Comparison of ENCODE assay signal across 9 cellular contexts in the genomic region with DNA sequence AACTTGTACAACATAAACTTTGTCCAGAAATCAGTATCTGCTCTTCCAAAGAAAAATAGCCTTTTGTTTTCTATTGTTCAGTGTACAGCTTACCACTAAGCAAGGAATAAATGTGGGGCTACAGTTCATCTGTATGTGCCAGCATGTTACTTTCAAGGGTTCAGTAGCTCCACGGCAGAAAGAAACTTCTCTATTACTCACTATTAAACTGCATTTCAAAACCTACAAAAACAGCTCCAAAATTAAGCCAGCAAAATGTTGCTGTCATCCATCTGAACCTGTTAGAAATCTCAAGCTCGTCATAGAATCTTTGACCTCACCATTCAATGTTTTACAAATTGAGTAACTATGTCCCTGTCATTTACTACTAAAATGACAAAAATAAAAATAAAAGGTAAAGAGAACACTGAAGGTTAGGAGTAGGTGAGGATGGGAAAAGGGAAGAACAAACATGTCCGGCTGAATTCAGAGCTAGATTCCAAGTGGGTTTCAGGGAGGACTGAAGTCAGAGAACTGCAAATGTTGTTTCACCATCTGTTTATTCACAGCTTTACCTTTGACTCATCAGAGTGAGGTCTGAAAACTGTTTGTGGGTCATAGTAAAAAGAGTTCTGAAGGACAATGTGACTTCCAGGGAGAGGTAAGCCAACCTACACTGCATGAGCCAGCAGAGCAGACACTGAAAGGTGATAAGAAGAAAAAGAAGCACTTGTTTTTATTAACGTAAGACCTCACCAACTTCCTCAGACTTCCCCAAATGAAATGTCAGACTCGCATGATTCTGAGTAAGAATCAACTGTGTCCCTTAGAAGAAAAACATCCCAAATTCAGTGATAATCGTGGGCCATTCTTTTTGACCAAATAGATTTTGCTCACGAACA.
DNase-seq lines count a peak whose midpoint lies in the region; ATAC-seq and TF ChIP-seq lines count a peak whose summit lies in the region.
"Had no signal": no experiment of that assay in that cellular context is flagged by ENCODE, and none has a peak within 500 bp of the region (broad histone marks: within the 10 kb centered on the region; RNA-seq: fewer than 3 reads in every experiment).

No MANE protein-coding gene starts in this region.

- TF ChIP-seq POLR2A in esophagus squamous epithelium (IDR thresholded peaks at IDR 0.05) (no peak), spleen (IDR thresholded peaks at IDR 0.05) (no peak)

- intact Hi-C loops in esophagus squamous epithelium (cut with DNase I) (no loop called here), spleen (cut with DNase I; ENCODE audit: low total_unique reads) (no loop called here), Calu3 (cut with micrococcal nuclease; ENCODE audit: unreplicated experiment) (no loop called here)

- POLR2A ChIA-PET in T-cell (lab: Charles Lee), result interaction anchor here (0.6 to 1.9 kb wide), 7 partner anchors 9 to 124 kb away, joined by 3 to 17 read pairs (median 12); partner anchors contain the start of gene ATXN1 (in 1 of the 2)

- no peaks in the 10 kb centered on the region for H3K27me3 ChIP-seq in esophagus squamous epithelium
- H3K27me3 ChIP-seq in spleen (replicated peaks in 1 of 7), result no peaks in the 10 kb centered on the region

- no TSS peak for BruUV-seq in Calu3 (replicated peaks; lab: Mats Ljungman, UMichigan)

- H3K36me3 ChIP-seq in esophagus squamous epithelium, result no peaks in the 10 kb centered on the region
- H3K36me3 ChIP-seq in spleen, result no peaks in the 10 kb centered on the region

- H3K4me3 Mint-ChIP-seq in T-cell, result peak overlapping the region; percentile 73 to 86 (median 81)
- no peak overlapping the region for H3K4me3 Mint-ChIP-seq in Calu3 (ENCODE audit: low read depth, unreplicated experiment)

- H3K9me3 ChIP-seq in esophagus squamous epithelium (no peaks in the 10 kb centered on the region), spleen (no peaks in the 10 kb centered on the region)

- H3K4me3 ChIP-seq in esophagus squamous epithelium (no peak overlapping the region), spleen (peak overlapping the region in 2 of 8 donors; percentile 31 to 60)

- TF ChIP-seq CTCF in esophagus squamous epithelium (IDR thresholded peaks at IDR 0.05) (no peak), spleen (IDR thresholded peaks at IDR 0.05 in 8 of 11, conservative IDR thresholded peaks at IDR 0.05 in 3 of 11) (no peak), Calu3 (IDR thresholded peaks at IDR 0.05; ENCODE audit: unreplicated experiment) (no peak)

- H3K4me1 Mint-ChIP-seq in T-cell (peaks cover 55 to 75% (median 69%) of the 10 kb centered on the region in 3 donors), Calu3 (ENCODE audit: low read depth, unreplicated experiment) (no peaks in the 10 kb centered on the region)

- H3K27ac ChIP-seq in esophagus squamous epithelium (peak overlapping the region; percentile 78 to 91 (median 87)), spleen (peak overlapping the region; percentile 10 to 87 (median 76))

- peaks cover 5% of the 10 kb centered on the region for H3K36me3 Mint-ChIP-seq in T-cell
- H3K36me3 Mint-ChIP-seq in Calu3 (ENCODE audit: insufficient read depth, unreplicated experiment), result no peaks in the 10 kb centered on the region

- H3K4me1 ChIP-seq in esophagus squamous epithelium (peaks cover 20 to 72% (median 30%) of the 10 kb centered on the region in 3 donors), spleen (peaks cover 0 to 83% (median 68%) of the 10 kb centered on the region in 6 donors)

- WGBS in esophagus squamous epithelium, 2 donors, result 42 to 47% methylated on average over 7 of the region's 7 CpGs
- WGBS in spleen, 5 donors, result 35 to 57% (median 46%) methylated on average over 7 of the region's 7 CpGs

- H3K27ac Mint-ChIP-seq in T-cell (peak overlapping the region; percentile 92 to 96), Calu3 (ENCODE audit: unreplicated experiment) (no peak overlapping the region)

- peak; percentile 47 to 59 (median 51) for ATAC-seq in T-cell (replicated peaks in 1 of 4)

- H3K9me3 Mint-ChIP-seq in T-cell, result no peaks in the 10 kb centered on the region
- H3K9me3 Mint-ChIP-seq in Calu3 (ENCODE audit: low read depth, unreplicated experiment), result no peaks in the 10 kb centered on the region

- peak; percentile 38 for DNase-seq in NK-92 treated with Interleukin-12 subunit alpha and Interleukin-12 subunit beta, amount 100 ng/mL, for 24 hours (lab: John Stamatoyannopoulos, UW)
- DNase-seq in NK-92 (lab: John Stamatoyannopoulos, UW; ENCODE audit: unreplicated experiment), result no peak
- DNase-seq in T-cell, result peak in 1 of 34 experiments; percentile 10
- DNase-seq in esophagus squamous epithelium (lab: John Stamatoyannopoulos, UW), result no peak
- DNase-seq in spleen, result no peak
- DNase-seq in putamen (ENCODE audit: low spot score), result no peak
- DNase-seq in Calu3, result no peak
- DNase-seq in NCI-H748 (lab: John Stamatoyannopoulos, UW; ENCODE audit: unreplicated experiment), result no peak
- DNase-seq: glutamatergic neuron had no signal

- H3K27me3 Mint-ChIP-seq in T-cell (no peaks in the 10 kb centered on the region), Calu3 (ENCODE audit: unreplicated experiment) (no peaks in the 10 kb centered on the region)

- CTCF ChIA-PET in T-cell (lab: Charles Lee) (interaction anchor here (0.6 to 3.2 kb wide), 14 partner anchors 9 to 371 kb away, joined by 3 to 17 read pairs (median 4); partner anchors contain the start of gene ATXN1 (in 1 of the 2)), Calu3 (lab: Charles Lee) (no interaction called here)
